11 cellular contexts compared by ENCODE assay signal in the genomic region with DNA sequence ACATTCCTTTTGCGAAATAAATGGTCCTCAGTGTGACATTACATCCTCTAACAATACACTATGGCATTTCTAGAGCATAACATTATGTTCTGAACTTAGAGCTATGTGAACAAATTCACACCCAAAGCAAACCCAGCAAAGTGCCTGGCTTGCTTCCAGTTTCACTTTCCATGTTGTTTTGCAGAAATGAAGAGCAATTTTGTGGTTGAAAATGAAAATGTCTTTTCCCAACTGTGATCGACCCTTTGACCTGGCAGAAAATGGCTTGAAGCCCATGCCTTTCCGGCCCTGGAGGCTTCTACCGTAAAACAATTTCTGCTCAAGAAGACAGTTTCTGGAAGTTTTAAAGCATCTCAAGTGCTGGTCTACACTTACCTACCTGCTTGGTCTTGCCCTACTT.
DNase-seq lines count a peak whose midpoint lies in the region; ATAC-seq lines count a peak whose summit lies in the region.
"Had no signal": no experiment of that assay in that cellular context is flagged by ENCODE, and none has a peak within 500 bp of the region (broad histone marks: within the 10 kb centered on the region; RNA-seq: fewer than 3 reads in every experiment).

No MANE protein-coding gene starts in this region.

- no peak overlapping the region for H2AFZ ChIP-seq in Karpas-422 (ENCODE audit: low read length)

- no peak overlapping the region for H3K4me2 ChIP-seq in Karpas-422 (ENCODE audit: low read depth, low read length, poor library complexity, severe bottlenecking)

- H3K36me3 ChIP-seq in H7 (replicated peaks; ENCODE audit: control insufficient read depth, insufficient read depth, low read length) (no peaks in the 10 kb centered on the region), Karpas-422 (ENCODE audit: insufficient read depth, low read length) (no peaks in the 10 kb centered on the region)

- H3K9me3 ChIP-seq in Karpas-422 (ENCODE audit: low read length), result no peaks in the 10 kb centered on the region

- no peak overlapping the region for H3K9ac ChIP-seq in Karpas-422 (ENCODE audit: low read length)

- no peaks in the 10 kb centered on the region for H3K4me1 ChIP-seq in Karpas-422 (ENCODE audit: low read length)

- no peaks in the 10 kb centered on the region for H3K9me2 ChIP-seq in Karpas-422 (replicated peaks; ENCODE audit: insufficient read depth, low read length)

- H3K4me3 ChIP-seq in H7 (ENCODE audit: insufficient read depth, low read depth, low read length) (no peak overlapping the region), Karpas-422 (ENCODE audit: low read length) (no peak overlapping the region)
- H3K4me3 ChIP-seq: skin epidermis had no signal

- no peak overlapping the region for H3K27ac ChIP-seq in Karpas-422 (ENCODE audit: low read length)
- H3K27ac ChIP-seq: skin epidermis had no signal

- DNase-seq in astrocyte of the hippocampus (ENCODE audit: low read depth, low spot score) (peak; percentile 65), non-pigmented ciliary epithelial cell (ENCODE audit: low read depth) (peak; percentile 60), H7 (no peak), DMS153 (lab: John Stamatoyannopoulos, UW) (no peak), cerebellum (ENCODE audit: low spot score) (no peak), Karpas-422 (no peak)
- DNase-seq: head of caudate nucleus, Right ventricle myocardium superior had no signal

- ATAC-seq in GM18870 (IDR thresholded peaks at IDR 0.05; ENCODE audit: unreplicated experiment), result peak; percentile 79
- peak; percentile 51 for ATAC-seq in HG03060 (IDR thresholded peaks at IDR 0.05; ENCODE audit: low read depth, unreplicated experiment)

- no peaks in the 10 kb centered on the region for H3K79me2 ChIP-seq in Karpas-422 (ENCODE audit: low read length)

- no peaks in the 10 kb centered on the region for H3K27me3 ChIP-seq in H7 (ENCODE audit: control insufficient read depth, insufficient read depth, low read length)
- no peaks in the 10 kb centered on the region for H3K27me3 ChIP-seq in Karpas-422 (ENCODE audit: low read length)

- H4K20me1 ChIP-seq in Karpas-422 (ENCODE audit: insufficient read depth, low read depth, low read length), result no peaks in the 10 kb centered on the region

Comparison
In these comparisons a context has a peak if more than half of its experiments do, and no peak if none do; other contexts are left out.
1. DNase-seq: peak in astrocyte of the hippocampus (single experiment) and non-pigmented ciliary epithelial cell (single experiment); none in H7 (single experiment), DMS153 (single experiment), cerebellum (single experiment) and Karpas-422 (single experiment).